9 cellular contexts compared by ENCODE assay signal in the genomic region with DNA sequence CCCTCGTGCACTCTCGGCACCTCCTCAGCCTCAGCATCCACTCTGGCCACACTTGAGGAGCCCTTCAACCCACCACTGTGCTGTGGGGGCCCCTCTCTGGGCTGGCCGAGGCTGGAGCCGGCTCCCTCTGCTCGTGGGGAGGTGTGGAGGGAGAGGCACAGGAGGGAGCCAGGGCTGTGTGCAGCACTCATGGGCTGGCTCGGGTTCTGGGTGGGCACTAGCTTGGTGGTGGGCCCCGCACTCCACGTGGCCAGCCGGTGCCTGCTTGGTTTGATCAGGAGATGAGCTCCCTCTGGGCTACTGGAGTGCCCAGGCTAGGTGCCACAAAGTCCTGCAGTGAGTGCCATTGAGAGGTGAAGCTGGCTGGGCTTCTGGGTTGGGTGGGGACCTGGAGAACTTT.
"Had no signal": no experiment of that assay in that cellular context is flagged by ENCODE, and none has a peak within 500 bp of the region (broad histone marks: within the 10 kb centered on the region; RNA-seq: fewer than 3 reads in every experiment).

No MANE protein-coding gene starts in this region.

- H2AFZ ChIP-seq: GM23248 had no signal

- H3K4me1 ChIP-seq: HAP-1 had no signal

- H3K27ac Mint-ChIP-seq: HFFc6 had no signal

- H3K4me3 Mint-ChIP-seq: HFFc6 had no signal

- H3K9ac ChIP-seq: GM23248 had no signal

- H3K27ac ChIP-seq: GM23248 had no signal

- DNase-seq: GM23248, GOT3, H7, HFFc6, IMR-90 had no signal

- ATAC-seq: HCT116, K562 had no signal

- H3K36me3 ChIP-seq: HAP-1 had no signal

- FAIRE-seq: HTR-8/SVneo, K562 had no signal

- H3K4me3 ChIP-seq: GM23248, HAP-1, K562 had no signal

- H3K9me3 ChIP-seq: HAP-1 had no signal
